ENCODE assay signal across 13 cellular contexts in the genomic region with DNA sequence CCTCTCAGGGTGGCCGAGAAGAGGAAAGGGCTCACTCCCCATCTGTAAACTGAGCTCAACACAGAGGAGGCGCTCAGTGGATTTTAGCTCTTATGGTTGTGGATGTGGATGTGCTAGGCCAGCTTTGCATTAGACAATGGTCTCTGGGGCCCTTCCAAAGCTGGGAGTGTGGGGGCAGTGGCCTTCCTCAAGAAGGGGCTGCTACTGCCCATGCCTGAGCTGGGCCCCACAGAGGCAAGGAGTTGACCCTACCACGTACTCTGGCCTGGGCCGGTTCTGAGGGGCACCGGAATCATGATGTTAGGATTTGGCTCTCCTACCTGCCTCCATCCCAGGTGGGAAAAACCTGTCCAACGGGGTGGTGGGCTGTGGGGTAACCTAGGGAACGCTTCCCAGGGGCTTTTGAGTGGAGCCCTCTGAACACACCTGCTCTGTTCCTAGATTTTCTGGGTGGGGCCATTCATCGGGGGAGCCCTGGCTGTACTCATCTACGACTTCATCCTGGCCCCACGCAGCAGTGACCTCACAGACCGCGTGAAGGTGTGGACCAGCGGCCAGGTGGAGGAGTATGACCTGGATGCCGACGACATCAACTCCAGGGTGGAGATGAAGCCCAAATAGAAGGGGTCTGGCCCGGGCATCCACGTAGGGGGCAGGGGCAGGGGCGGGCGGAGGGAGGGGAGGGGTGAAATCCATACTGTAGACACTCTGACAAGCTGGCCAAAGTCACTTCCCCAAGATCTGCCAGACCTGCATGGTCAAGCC. TPM values are rescaled to one million over a fixed set of nuclear protein-coding genes. Genes with fewer than 3 reads are reported as not detected.
DNase-seq lines count a peak whose midpoint lies in the region; ATAC-seq, FAIRE-seq and TF ChIP-seq lines count a peak whose summit lies in the region.
"Had no signal": no experiment of that assay in that cellular context is flagged by ENCODE, and none has a peak within 500 bp of the region (broad histone marks: within the 10 kb centered on the region; RNA-seq: fewer than 3 reads in every experiment).

No MANE protein-coding gene starts in this region.

- H3K36me3 Mint-ChIP-seq in activated B cell treated with CpG ODN at 0.5 μM for 24 hours (ENCODE audit: low read depth), result no peaks in the 10 kb centered on the region
- H3K36me3 Mint-ChIP-seq: IgD-negative memory B cell had no signal

- no peaks in the 10 kb centered on the region for H3K4me1 Mint-ChIP-seq in activated B cell treated with CpG ODN at 0.5 μM for 24 hours
- H3K4me1 Mint-ChIP-seq: IgD-negative memory B cell had no signal

- peak; percentile 6 for DNase-seq in D721Med (ENCODE audit: insufficient read length, low spot score)
- DNase-seq in activated B cell treated with CpG ODN at 0.5 μM for 24 hours, result peak; percentile 5
- peak; percentile 20 for DNase-seq in left ventricle myocardium superior
- peak; percentile 68 for DNase-seq in posterior vena cava (ENCODE audit: low spot score)
- DNase-seq in CD1c-positive myeloid dendritic cell (ENCODE audit: extremely low spot score), result no peak
- no peak for DNase-seq in AG08395 (ENCODE audit: low spot score)
- DNase-seq in A172 (ENCODE audit: low spot score), result no peak
- DNase-seq: NCI-H146, NCI-H526 treated with DMSO at 0.1 percent for 48 hours, SHP77 treated with DMSO at 0.1 percent for 48 hours had no signal

- POLR2A ChIA-PET in activated B cell treated with CpG ODN at 0.5 μM for 24 hours (lab: Charles Lee), result no interaction called here

- intact Hi-C loops in activated B cell treated with CpG ODN at 0.5 μM for 24 hours (cut with micrococcal nuclease) (no loop called here), left ventricle myocardium superior (cut with micrococcal nuclease) (no loop called here), posterior vena cava (cut with DNase I) (no loop called here)

- no peak overlapping the region for H3K27ac Mint-ChIP-seq in activated B cell treated with CpG ODN at 0.5 μM for 24 hours
- H3K27ac Mint-ChIP-seq: IgD-negative memory B cell had no signal

- H3K27me3 Mint-ChIP-seq in activated B cell treated with CpG ODN at 0.5 μM for 24 hours, result peaks cover 2% of the 10 kb centered on the region
- H3K27me3 Mint-ChIP-seq: IgD-negative memory B cell had no signal

- no peak for ATAC-seq in activated B cell treated with CpG ODN at 0.5 μM for 24 hours (ENCODE audit: low read depth)
- ATAC-seq in left ventricle myocardium superior, result no peak
- ATAC-seq in HG03442 (IDR thresholded peaks at IDR 0.05; ENCODE audit: unreplicated experiment), result no peak

- H3K9me3 Mint-ChIP-seq in activated B cell treated with CpG ODN at 0.5 μM for 24 hours, result no peaks in the 10 kb centered on the region

- no peak for FAIRE-seq in D721Med (lab: Jason Lieb, UNC)
- FAIRE-seq: TTC549 had no signal

- CTCF ChIA-PET in activated B cell treated with CpG ODN at 0.5 μM for 24 hours (lab: Charles Lee), result no interaction called here

- no peak overlapping the region for H3K4me3 Mint-ChIP-seq in activated B cell treated with CpG ODN at 0.5 μM for 24 hours

- TF ChIP-seq CTCF in D721Med (IDR thresholded peaks at IDR 0.05; ENCODE audit: insufficient read depth, missing control alignments), result no peak
- no peak for TF ChIP-seq CTCF in activated B cell treated with CpG ODN at 0.5 μM for 24 hours (IDR thresholded peaks at IDR 0.05)

RNA-seq across cellular contexts. Expression of gene AQP1, which starts 11.5 kb away (rescaled TPM):
- total RNA-seq in activated B cell treated with CpG ODN at 0.5 μM for 24 hours, result 0.44 TPM in 1 of 2 replicates, not detected in the other
- total RNA-seq in left ventricle myocardium superior, result 323 TPM
- total RNA-seq in posterior vena cava, result 100 to 1,000 TPM; 388 to 422 TPM
- 25.1 and 25.9 TPM in 2 replicates for total RNA-seq in A172 (2014; rRNA removed; shearing (Covaris generic))

RNA-seq across cellular contexts. Expression of gene GHRHR, which starts 40.6 kb away (rescaled TPM):
- total RNA-seq in activated B cell treated with CpG ODN at 0.5 μM for 24 hours (not detected in 2 replicates), left ventricle myocardium superior (not detected), posterior vena cava (1 to 10 TPM in 1 of 2 donors, not detected in 1; 1.2 TPM)
- total RNA-seq in A172 (2014; rRNA removed; shearing (Covaris generic)), result not detected in 2 replicates

Comparison
In these comparisons a context has a peak if more than half of its experiments do, and no peak if none do; other contexts are left out.
1. DNase-seq: peak in D721Med (single experiment), activated B cell treated with CpG ODN at 0.5 μM for 24 hours (single experiment), left ventricle myocardium superior (single experiment) and posterior vena cava (single experiment); none in CD1c-positive myeloid dendritic cell (single experiment), AG08395 (single experiment) and A172 (single experiment).
2. RNA of gene AQP1, which starts 11.5 kb away (total RNA-seq): 388 to 422 TPM in posterior vena cava, 323 TPM in left ventricle myocardium superior (single experiment) and 25.1 to 25.9 TPM in A172; 0.44 TPM in activated B cell treated with CpG ODN at 0.5 μM for 24 hours; every median in the first group is over 10 times any median in the second.